1 cellular context compared by ENCODE assay signal in the genomic region with DNA sequence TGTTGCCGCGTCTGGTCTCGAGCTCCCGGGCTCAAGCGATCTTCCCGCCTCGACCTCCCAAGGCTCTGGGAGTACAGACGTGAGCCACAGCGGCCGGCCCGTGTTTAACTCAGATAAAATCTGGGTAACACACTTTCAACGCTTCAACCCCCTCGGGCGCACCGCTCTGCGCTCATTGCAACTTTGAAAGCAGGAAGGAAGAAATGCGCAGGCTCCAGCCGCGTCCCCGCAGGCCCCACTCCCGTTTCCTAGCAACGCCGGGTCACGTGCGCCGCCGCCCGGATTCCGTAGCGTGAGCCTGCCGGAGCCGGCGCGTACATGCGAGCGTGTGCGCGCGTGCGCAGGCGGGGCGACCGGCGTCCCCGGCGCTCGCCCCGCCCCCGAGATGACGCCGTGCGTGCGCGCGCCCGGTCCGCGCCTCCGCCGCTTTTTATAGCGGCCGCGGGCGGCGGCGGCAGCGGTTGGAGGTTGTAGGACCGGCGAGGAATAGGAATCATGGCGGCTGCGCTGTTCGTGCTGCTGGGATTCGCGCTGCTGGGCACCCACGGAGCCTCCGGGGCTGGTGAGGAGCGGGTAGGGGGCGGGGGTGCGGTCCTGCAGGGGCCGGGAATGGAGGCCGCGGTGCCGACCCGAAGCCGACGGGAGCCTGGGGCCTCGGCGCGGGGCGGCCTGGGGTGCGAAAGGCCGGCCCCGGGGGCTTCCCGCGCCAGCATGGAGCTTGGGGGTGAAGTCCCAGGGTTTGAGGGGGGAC.
A peak's percentile ranks its signal among the peaks of the same experiment; 100 is the strongest.
TF ChIP-seq lines count a peak whose summit lies in the region.

A gene (plus strand): TSS at position 457 of the 751 bp plus-strand sequence. CDS start 39 bp downstream, at position 496.

TF ChIP-seq in K562, 482 proteins besides CTCF, POLR2A, EP300 and RAD21 (continued from another document and continues in another):
- TF ChIP-seq FUS (optimal IDR thresholded peaks at IDR 0.05; ENCODE audit: low read depth, low read length) (peak; percentile 76), ZNF696 (CRISPR knock-in tag; conservative IDR thresholded peaks at IDR 0.05) (no peak), HIVEP1 (CRISPR knock-in tag; IDR thresholded peaks at IDR 0.05) (no peak), ZNF444 (CRISPR knock-in tag; IDR thresholded peaks at IDR 0.05) (no peak), CHD4 (IDR thresholded peaks at IDR 0.05; ENCODE audit: insufficient read depth, insufficient replicate concordance, low read depth, low read length, poor library complexity, severe bottlenecking) (no peak), HNRNPLL (IDR thresholded peaks at IDR 0.05; ENCODE audit: low read depth, low read length, poor library complexity, severe bottlenecking) (peak; percentile 84), SOX6 (IDR thresholded peaks at IDR 0.05) (peak; percentile 70; the same call in 1 of the 2 replicates), NCOR1 (IDR thresholded peaks at IDR 0.05) (peak; percentile 23; the same call in 1 of the 2 replicates), RNF2 (IDR thresholded peaks at IDR 0.05) (peak; percentile 77), HDAC3 (IDR thresholded peaks at IDR 0.05; ENCODE audit: borderline replicate concordance, partially characterized antibody) (no peak), ZNF165 (CRISPR knock-in tag; IDR thresholded peaks at IDR 0.05; ENCODE audit: borderline replicate concordance) (no peak), CBX5 (IDR thresholded peaks at IDR 0.05; ENCODE audit: borderline replicate concordance, low read depth) (no peak), RBM22 (IDR thresholded peaks at IDR 0.05; ENCODE audit: low read depth, low read length, poor library complexity, severe bottlenecking) (peak; percentile 76), GTF2A2 (tag; IDR thresholded peaks at IDR 0.05) (peak; percentile 74; the same call in 1 of the 2 replicates), FOXK1 (CRISPR knock-in tag; IDR thresholded peaks at IDR 0.05; ENCODE audit: borderline replicate concordance) (no peak), MTA3 (IDR thresholded peaks at IDR 0.05; ENCODE audit: borderline replicate concordance) (peak; percentile 97), POLR2G (IDR thresholded peaks at IDR 0.05; ENCODE audit: low read depth, low read length) (peak; percentile 98), SRSF3 (IDR thresholded peaks at IDR 0.05; ENCODE audit: insufficient read depth, low read length) (no peak), FOXK2 (conservative IDR thresholded peaks at IDR 0.05 in 1 of 2, IDR thresholded peaks at IDR 0.05 in 1 of 2; ENCODE audit: low read depth in 2 of 2) (peak; percentile 68 to 75; a peak in 3 of 4 replicates), HDGF (IDR thresholded peaks at IDR 0.05) (no peak), JUND (IDR thresholded peaks at IDR 0.05; ENCODE audit: borderline replicate concordance, low read depth, low read length) (peak; percentile 69), JUND (tag; IDR thresholded peaks at IDR 0.05; ENCODE audit: borderline replicate concordance, low read depth, low read length) (no peak; the same call in 2 of the 3 replicates), ZNF347 (CRISPR knock-in tag; IDR thresholded peaks at IDR 0.05; ENCODE audit: low read depth) (no peak), HLTF (IDR thresholded peaks at IDR 0.05) (no peak), HNRNPUL1 (IDR thresholded peaks at IDR 0.05; ENCODE audit: low read length) (no peak), NRF1 (conservative IDR thresholded peaks at IDR 0.05 in 1 of 2, IDR thresholded peaks at IDR 0.05 in 1 of 2) (peak; percentile 98 to 99), TFAM (CRISPR knock-in tag; conservative IDR thresholded peaks at IDR 0.05) (no peak), ZNF311 (CRISPR knock-in tag; IDR thresholded peaks at IDR 0.05) (no peak), PCBP2 (IDR thresholded peaks at IDR 0.05; ENCODE audit: low read depth, low read length, poor library complexity, severe bottlenecking) (no peak), ZNF707 (CRISPR knock-in tag; conservative IDR thresholded peaks at IDR 0.05) (no peak), BRF1 (IDR thresholded peaks at IDR 0.05; ENCODE audit: borderline replicate concordance, extremely low read depth, insufficient read length) (no peak), TRIM28 (IDR thresholded peaks at IDR 0.05) (no peak), ZNF12 (CRISPR knock-in tag; IDR thresholded peaks at IDR 0.05) (no peak), BRCA1 (IDR thresholded peaks at IDR 0.05) (no peak), BRCA1 (CRISPR knock-in tag; IDR thresholded peaks at IDR 0.05) (no peak), GABPB1 (CRISPR knock-in tag; IDR thresholded peaks at IDR 0.05) (peak; percentile 30; the same call in 1 of the 2 replicates), SLC30A9 (CRISPR knock-in tag; IDR thresholded peaks at IDR 0.05) (no peak), MTA1 (IDR thresholded peaks at IDR 0.05; ENCODE audit: borderline replicate concordance) (0 out of 2 replicates have a peak, but pooled peaks have one; percentile 42), PHF21A (IDR thresholded peaks at IDR 0.05; ENCODE audit: borderline replicate concordance, low read depth) (peak; percentile 50; the same call in 1 of the 2 replicates), RFX5 (IDR thresholded peaks at IDR 0.05; ENCODE audit: low read depth, low read length) (no peak), ILF3 (IDR thresholded peaks at IDR 0.05; ENCODE audit: borderline replicate concordance) (peak; percentile 82; the same call in 1 of the 2 replicates), SRSF1 (IDR thresholded peaks at IDR 0.05; ENCODE audit: low read depth, low read length) (no peak)
- TF ChIP-seq, protein P1, sequence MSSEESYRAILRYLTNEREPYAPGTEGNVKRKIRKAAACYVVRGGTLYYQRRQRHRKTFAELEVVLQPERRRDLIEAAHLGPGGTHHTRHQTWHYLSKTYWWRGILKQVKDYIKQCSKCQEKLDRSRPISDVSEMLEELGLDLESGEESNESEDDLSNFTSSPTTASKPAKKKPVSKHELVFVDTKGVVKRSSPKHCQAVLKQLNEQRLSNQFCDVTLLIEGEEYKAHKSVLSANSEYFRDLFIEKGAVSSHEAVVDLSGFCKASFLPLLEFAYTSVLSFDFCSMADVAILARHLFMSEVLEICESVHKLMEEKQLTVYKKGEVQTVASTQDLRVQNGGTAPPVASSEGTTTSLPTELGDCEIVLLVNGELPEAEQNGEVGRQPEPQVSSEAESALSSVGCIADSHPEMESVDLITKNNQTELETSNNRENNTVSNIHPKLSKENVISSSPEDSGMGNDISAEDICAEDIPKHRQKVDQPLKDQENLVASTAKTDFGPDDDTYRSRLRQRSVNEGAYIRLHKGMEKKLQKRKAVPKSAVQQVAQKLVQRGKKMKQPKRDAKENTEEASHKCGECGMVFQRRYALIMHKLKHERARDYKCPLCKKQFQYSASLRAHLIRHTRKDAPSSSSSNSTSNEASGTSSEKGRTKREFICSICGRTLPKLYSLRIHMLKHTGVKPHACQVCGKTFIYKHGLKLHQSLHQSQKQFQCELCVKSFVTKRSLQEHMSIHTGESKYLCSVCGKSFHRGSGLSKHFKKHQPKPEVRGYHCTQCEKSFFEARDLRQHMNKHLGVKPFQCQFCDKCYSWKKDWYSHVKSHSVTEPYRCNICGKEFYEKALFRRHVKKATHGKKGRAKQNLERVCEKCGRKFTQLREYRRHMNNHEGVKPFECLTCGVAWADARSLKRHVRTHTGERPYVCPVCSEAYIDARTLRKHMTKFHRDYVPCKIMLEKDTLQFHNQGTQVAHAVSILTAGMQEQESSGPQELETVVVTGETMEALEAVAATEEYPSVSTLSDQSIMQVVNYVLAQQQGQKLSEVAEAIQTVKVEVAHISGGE (CRISPR knock-in tag; IDR thresholded peaks at IDR 0.05) = peak in 1 of 3 experiments; percentile 64; a peak in 1 of 6 replicates
- TF ChIP-seq, protein P2, sequence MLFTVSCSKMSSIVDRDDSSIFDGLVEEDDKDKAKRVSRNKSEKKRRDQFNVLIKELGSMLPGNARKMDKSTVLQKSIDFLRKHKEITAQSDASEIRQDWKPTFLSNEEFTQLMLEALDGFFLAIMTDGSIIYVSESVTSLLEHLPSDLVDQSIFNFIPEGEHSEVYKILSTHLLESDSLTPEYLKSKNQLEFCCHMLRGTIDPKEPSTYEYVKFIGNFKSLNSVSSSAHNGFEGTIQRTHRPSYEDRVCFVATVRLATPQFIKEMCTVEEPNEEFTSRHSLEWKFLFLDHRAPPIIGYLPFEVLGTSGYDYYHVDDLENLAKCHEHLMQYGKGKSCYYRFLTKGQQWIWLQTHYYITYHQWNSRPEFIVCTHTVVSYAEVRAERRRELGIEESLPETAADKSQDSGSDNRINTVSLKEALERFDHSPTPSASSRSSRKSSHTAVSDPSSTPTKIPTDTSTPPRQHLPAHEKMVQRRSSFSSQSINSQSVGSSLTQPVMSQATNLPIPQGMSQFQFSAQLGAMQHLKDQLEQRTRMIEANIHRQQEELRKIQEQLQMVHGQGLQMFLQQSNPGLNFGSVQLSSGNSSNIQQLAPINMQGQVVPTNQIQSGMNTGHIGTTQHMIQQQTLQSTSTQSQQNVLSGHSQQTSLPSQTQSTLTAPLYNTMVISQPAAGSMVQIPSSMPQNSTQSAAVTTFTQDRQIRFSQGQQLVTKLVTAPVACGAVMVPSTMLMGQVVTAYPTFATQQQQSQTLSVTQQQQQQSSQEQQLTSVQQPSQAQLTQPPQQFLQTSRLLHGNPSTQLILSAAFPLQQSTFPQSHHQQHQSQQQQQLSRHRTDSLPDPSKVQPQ (CRISPR knock-in tag; IDR thresholded peaks at IDR 0.05; ENCODE audit: borderline replicate concordance) = no peak
- TF ChIP-seq, protein P3, sequence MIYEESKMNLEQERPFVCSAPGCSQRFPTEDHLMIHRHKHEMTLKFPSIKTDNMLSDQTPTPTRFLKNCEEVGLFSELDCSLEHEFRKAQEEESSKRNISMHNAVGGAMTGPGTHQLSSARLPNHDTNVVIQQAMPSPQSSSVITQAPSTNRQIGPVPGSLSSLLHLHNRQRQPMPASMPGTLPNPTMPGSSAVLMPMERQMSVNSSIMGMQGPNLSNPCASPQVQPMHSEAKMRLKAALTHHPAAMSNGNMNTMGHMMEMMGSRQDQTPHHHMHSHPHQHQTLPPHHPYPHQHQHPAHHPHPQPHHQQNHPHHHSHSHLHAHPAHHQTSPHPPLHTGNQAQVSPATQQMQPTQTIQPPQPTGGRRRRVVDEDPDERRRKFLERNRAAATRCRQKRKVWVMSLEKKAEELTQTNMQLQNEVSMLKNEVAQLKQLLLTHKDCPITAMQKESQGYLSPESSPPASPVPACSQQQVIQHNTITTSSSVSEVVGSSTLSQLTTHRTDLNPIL (CRISPR knock-in tag; IDR thresholded peaks at IDR 0.05) = no peak
- TF ChIP-seq, protein P4, sequence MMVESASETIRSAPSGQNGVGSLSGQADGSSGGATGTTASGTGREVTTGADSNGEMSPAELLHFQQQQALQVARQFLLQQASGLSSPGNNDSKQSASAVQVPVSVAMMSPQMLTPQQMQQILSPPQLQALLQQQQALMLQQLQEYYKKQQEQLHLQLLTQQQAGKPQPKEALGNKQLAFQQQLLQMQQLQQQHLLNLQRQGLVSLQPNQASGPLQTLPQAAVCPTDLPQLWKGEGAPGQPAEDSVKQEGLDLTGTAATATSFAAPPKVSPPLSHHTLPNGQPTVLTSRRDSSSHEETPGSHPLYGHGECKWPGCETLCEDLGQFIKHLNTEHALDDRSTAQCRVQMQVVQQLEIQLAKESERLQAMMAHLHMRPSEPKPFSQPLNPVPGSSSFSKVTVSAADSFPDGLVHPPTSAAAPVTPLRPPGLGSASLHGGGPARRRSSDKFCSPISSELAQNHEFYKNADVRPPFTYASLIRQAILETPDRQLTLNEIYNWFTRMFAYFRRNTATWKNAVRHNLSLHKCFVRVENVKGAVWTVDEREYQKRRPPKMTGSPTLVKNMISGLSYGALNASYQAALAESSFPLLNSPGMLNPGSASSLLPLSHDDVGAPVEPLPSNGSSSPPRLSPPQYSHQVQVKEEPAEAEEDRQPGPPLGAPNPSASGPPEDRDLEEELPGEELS (CRISPR knock-in tag; IDR thresholded peaks at IDR 0.05; ENCODE audit: borderline replicate concordance) = no peak
- TF ChIP-seq, protein P5, sequence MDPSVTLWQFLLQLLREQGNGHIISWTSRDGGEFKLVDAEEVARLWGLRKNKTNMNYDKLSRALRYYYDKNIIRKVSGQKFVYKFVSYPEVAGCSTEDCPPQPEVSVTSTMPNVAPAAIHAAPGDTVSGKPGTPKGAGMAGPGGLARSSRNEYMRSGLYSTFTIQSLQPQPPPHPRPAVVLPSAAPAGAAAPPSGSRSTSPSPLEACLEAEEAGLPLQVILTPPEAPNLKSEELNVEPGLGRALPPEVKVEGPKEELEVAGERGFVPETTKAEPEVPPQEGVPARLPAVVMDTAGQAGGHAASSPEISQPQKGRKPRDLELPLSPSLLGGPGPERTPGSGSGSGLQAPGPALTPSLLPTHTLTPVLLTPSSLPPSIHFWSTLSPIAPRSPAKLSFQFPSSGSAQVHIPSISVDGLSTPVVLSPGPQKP (CRISPR knock-in tag; IDR thresholded peaks at IDR 0.05) = no peak
- TF ChIP-seq, protein P6, sequence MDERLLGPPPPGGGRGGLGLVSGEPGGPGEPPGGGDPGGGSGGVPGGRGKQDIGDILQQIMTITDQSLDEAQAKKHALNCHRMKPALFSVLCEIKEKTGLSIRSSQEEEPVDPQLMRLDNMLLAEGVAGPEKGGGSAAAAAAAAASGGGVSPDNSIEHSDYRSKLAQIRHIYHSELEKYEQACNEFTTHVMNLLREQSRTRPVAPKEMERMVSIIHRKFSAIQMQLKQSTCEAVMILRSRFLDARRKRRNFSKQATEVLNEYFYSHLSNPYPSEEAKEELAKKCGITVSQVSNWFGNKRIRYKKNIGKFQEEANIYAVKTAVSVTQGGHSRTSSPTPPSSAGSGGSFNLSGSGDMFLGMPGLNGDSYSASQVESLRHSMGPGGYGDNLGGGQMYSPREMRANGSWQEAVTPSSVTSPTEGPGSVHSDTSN (CRISPR knock-in tag; IDR thresholded peaks at IDR 0.05; ENCODE audit: low read depth) = no peak
- TF ChIP-seq, protein P6 (tag; conservative IDR thresholded peaks at IDR 0.05; ENCODE audit: low read depth) = no peak
- TF ChIP-seq, protein P7, sequence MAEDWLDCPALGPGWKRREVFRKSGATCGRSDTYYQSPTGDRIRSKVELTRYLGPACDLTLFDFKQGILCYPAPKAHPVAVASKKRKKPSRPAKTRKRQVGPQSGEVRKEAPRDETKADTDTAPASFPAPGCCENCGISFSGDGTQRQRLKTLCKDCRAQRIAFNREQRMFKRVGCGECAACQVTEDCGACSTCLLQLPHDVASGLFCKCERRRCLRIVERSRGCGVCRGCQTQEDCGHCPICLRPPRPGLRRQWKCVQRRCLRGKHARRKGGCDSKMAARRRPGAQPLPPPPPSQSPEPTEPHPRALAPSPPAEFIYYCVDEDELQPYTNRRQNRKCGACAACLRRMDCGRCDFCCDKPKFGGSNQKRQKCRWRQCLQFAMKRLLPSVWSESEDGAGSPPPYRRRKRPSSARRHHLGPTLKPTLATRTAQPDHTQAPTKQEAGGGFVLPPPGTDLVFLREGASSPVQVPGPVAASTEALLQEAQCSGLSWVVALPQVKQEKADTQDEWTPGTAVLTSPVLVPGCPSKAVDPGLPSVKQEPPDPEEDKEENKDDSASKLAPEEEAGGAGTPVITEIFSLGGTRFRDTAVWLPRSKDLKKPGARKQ (CRISPR knock-in tag; IDR thresholded peaks at IDR 0.05) = no peak
